In genomic region chr1:115183158-115183557, GRCh38 we compare ENCODE assay signal across 13 cellular contexts.
A peak's percentile ranks its signal among the peaks of the same experiment; 100 is the strongest.
DNase-seq lines count a peak whose midpoint lies in the region; ATAC-seq, FAIRE-seq and TF ChIP-seq lines count a peak whose summit lies in the region.
"Had no signal": no experiment of that assay in that cellular context is flagged by ENCODE, and none has a peak within 500 bp of the region (broad histone marks: within the 10 kb centered on the region; RNA-seq: fewer than 3 reads in every experiment).

No MANE protein-coding gene starts in this region.

- H3K27ac ChIP-seq in subcutaneous abdominal adipose tissue (ENCODE audit: low read depth, low read length), result peak overlapping the region; percentile 13
- H3K27ac ChIP-seq: Peyer's patch had no signal

- no peak for TF ChIP-seq CTCF in activated CD8-positive, alpha-beta T cell treated with anti-CD3 and anti-CD28 coated beads for 36 hours (IDR thresholded peaks at IDR 0.05)
- peak; percentile 63 for TF ChIP-seq CTCF in Loucy (conservative IDR thresholded peaks at IDR 0.05; ENCODE audit: low read length)

- H3K36me3 Mint-ChIP-seq in activated CD8-positive, alpha-beta T cell treated with anti-CD3 and anti-CD28 coated beads for 36 hours (ENCODE audit: low read depth), result no peaks in the 10 kb centered on the region
- no peaks in the 10 kb centered on the region for H3K36me3 Mint-ChIP-seq in activated CD8-positive, alpha-beta T cell treated with anti-CD3 and anti-CD28 coated beads, Interleukin-2, amount 10 ng/mL, durations not matched to agents 7 days and 5 days (ENCODE audit: low read depth)
- H3K36me3 Mint-ChIP-seq: T-cell had no signal

- H3K9me3 ChIP-seq in Loucy (ENCODE audit: insufficient read depth, low read depth, low read length) (no peaks in the 10 kb centered on the region), subcutaneous abdominal adipose tissue (ENCODE audit: control insufficient read depth in 5 of 5, low read length in 5 of 5) (no peaks in the 10 kb centered on the region)
- H3K9me3 ChIP-seq: MG63, ovary, Peyer's patch had no signal

- H3K36me3 ChIP-seq in Loucy (ENCODE audit: insufficient read depth, low read length) (no peaks in the 10 kb centered on the region), subcutaneous abdominal adipose tissue (ENCODE audit: control insufficient read depth in 5 of 5, insufficient read depth in 5 of 5, low read length in 5 of 5) (no peaks in the 10 kb centered on the region)
- H3K36me3 ChIP-seq: MG63, ovary, Peyer's patch had no signal

- no peaks in the 10 kb centered on the region for H3K9me3 Mint-ChIP-seq in activated CD8-positive, alpha-beta T cell treated with anti-CD3 and anti-CD28 coated beads for 36 hours
- no peaks in the 10 kb centered on the region for H3K9me3 Mint-ChIP-seq in activated CD8-positive, alpha-beta T cell treated with anti-CD3 and anti-CD28 coated beads, Interleukin-2, amount 10 ng/mL, durations not matched to agents 7 days and 5 days (ENCODE audit: insufficient read depth)
- H3K9me3 Mint-ChIP-seq: T-cell had no signal

- H3K79me2 ChIP-seq in Loucy (ENCODE audit: insufficient read depth, low read length), result no peaks in the 10 kb centered on the region

- H3K4me2 ChIP-seq in Loucy (ENCODE audit: low read depth, low read length, poor library complexity, severe bottlenecking), result no peak overlapping the region

- H3K4me1 ChIP-seq in Loucy (ENCODE audit: insufficient read depth, low read length, poor library complexity, severe bottlenecking) (no peaks in the 10 kb centered on the region), subcutaneous abdominal adipose tissue (ENCODE audit: control insufficient read depth in 5 of 5, insufficient read depth in 5 of 5, low read length in 5 of 5) (peaks cover 0 to 14% (median 6%) of the 10 kb centered on the region in 5 donors)
- H3K4me1 ChIP-seq: Peyer's patch had no signal

- intact Hi-C loops in activated CD8-positive, alpha-beta T cell treated with anti-CD3 and anti-CD28 coated beads for 36 hours (cut with micrococcal nuclease), result no loop called here

- peak; percentile 21 for DNase-seq in activated CD8-positive, alpha-beta T cell treated with anti-CD3 and anti-CD28 coated beads for 36 hours
- DNase-seq in activated CD8-positive, alpha-beta T cell treated with anti-CD3 and anti-CD28 coated beads, Interleukin-2, amount 10 ng/mL, durations not matched to agents 7 days and 5 days, result no peak
- DNase-seq in erythroblast (lab: John Stamatoyannopoulos, UW), result peak; percentile 22 to 64
- DNase-seq in frontal cortex (ENCODE audit: low spot score in 2 of 2), result no peak
- no peak for DNase-seq in effector CD4-positive, alpha-beta T cell
- DNase-seq: MG63; Peyer's patch; stimulated activated CD4-positive, alpha-beta T cell treated with anti-CD3 and anti-CD28 coated beads, Interleukin-12 subunit alpha, Interleukin-12 subunit beta, amount 100 ng/mL, for 4 hours; T-cell had no signal

- no peaks in the 10 kb centered on the region for H3K9me2 ChIP-seq in Loucy (replicated peaks; ENCODE audit: low read depth, low read length)

- ATAC-seq in activated CD8-positive, alpha-beta T cell treated with anti-CD3 and anti-CD28 coated beads for 36 hours, result no peak
- ATAC-seq in activated CD8-positive, alpha-beta T cell treated with anti-CD3 and anti-CD28 coated beads, Interleukin-2, amount 10 ng/mL, durations not matched to agents 7 days and 5 days, result no peak
- no peak for ATAC-seq in GM19328 (IDR thresholded peaks at IDR 0.05; ENCODE audit: unreplicated experiment)
- ATAC-seq: T-cell had no signal

- no peak overlapping the region for H3K4me3 ChIP-seq in Loucy (ENCODE audit: low read length, poor library complexity, severe bottlenecking)
- no peak overlapping the region for H3K4me3 ChIP-seq in subcutaneous abdominal adipose tissue (ENCODE audit: low read depth in 1 of 5, low read length in 5 of 5)
- H3K4me3 ChIP-seq: MG63, ovary, Peyer's patch had no signal

- no peak overlapping the region for H3K27ac Mint-ChIP-seq in activated CD8-positive, alpha-beta T cell treated with anti-CD3 and anti-CD28 coated beads for 36 hours
- no peak overlapping the region for H3K27ac Mint-ChIP-seq in activated CD8-positive, alpha-beta T cell treated with anti-CD3 and anti-CD28 coated beads, Interleukin-2, amount 10 ng/mL, durations not matched to agents 7 days and 5 days
- H3K27ac Mint-ChIP-seq: T-cell had no signal

- H3K4me1 Mint-ChIP-seq in activated CD8-positive, alpha-beta T cell treated with anti-CD3 and anti-CD28 coated beads for 36 hours (ENCODE audit: low read depth), result peaks cover 9% of the 10 kb centered on the region
- H3K4me1 Mint-ChIP-seq in activated CD8-positive, alpha-beta T cell treated with anti-CD3 and anti-CD28 coated beads, Interleukin-2, amount 10 ng/mL, durations not matched to agents 7 days and 5 days (ENCODE audit: low read depth), result peaks cover 6% of the 10 kb centered on the region
- H3K4me1 Mint-ChIP-seq: T-cell had no signal

- H3F3A ChIP-seq in Loucy (ENCODE audit: low read depth), result no peaks in the 10 kb centered on the region

- CTCF ChIA-PET in activated CD8-positive, alpha-beta T cell treated with anti-CD3 and anti-CD28 coated beads for 36 hours (lab: Charles Lee), result interaction anchor here (4.7 kb wide), 1 partner anchor 44 kb away, joined by 25 read pairs; no protein-coding TSS in a partner anchor
- CTCF ChIA-PET in activated CD8-positive, alpha-beta T cell treated with anti-CD3 and anti-CD28 coated beads, Interleukin-2, amount 10 ng/mL, durations not matched to agents 7 days and 5 days (lab: Charles Lee), result no interaction called here

- POLR2A ChIA-PET in activated CD8-positive, alpha-beta T cell treated with anti-CD3 and anti-CD28 coated beads for 36 hours (lab: Charles Lee), result no interaction called here
- POLR2A ChIA-PET in activated CD8-positive, alpha-beta T cell treated with anti-CD3 and anti-CD28 coated beads, Interleukin-2, amount 10 ng/mL, durations not matched to agents 7 days and 5 days (lab: Charles Lee), result no interaction called here

- no peak overlapping the region for H3K9ac ChIP-seq in Loucy (ENCODE audit: low read depth, low read length, poor library complexity, severe bottlenecking)
- H3K9ac ChIP-seq in subcutaneous abdominal adipose tissue (ENCODE audit: low read length in 5 of 5), result no peak overlapping the region

- no peaks in the 10 kb centered on the region for H4K20me1 ChIP-seq in Loucy (ENCODE audit: insufficient read depth, low read length, poor library complexity, severe bottlenecking)

- no peaks in the 10 kb centered on the region for H3K27me3 Mint-ChIP-seq in activated CD8-positive, alpha-beta T cell treated with anti-CD3 and anti-CD28 coated beads for 36 hours
- H3K27me3 Mint-ChIP-seq in activated CD8-positive, alpha-beta T cell treated with anti-CD3 and anti-CD28 coated beads, Interleukin-2, amount 10 ng/mL, durations not matched to agents 7 days and 5 days (ENCODE audit: low read depth), result no peaks in the 10 kb centered on the region

- no peak for FAIRE-seq in frontal cortex (lab: Jason Lieb, UNC)

- H2AFZ ChIP-seq in Loucy (ENCODE audit: low read length), result no peak overlapping the region

- H3K27me3 ChIP-seq in Loucy (ENCODE audit: insufficient read depth, low read length, poor library complexity, severe bottlenecking) (no peaks in the 10 kb centered on the region), subcutaneous abdominal adipose tissue (ENCODE audit: control insufficient read depth in 5 of 5, insufficient read depth in 4 of 5, low read length in 5 of 5) (peaks cover 0 to 3% (median 0%) of the 10 kb centered on the region in 5 donors)
- H3K27me3 ChIP-seq: MG63, ovary, Peyer's patch had no signal

- no peak for TF ChIP-seq POLR2A in erythroblast (IDR thresholded peaks at IDR 0.05; ENCODE audit: low read length)

- no peak overlapping the region for H3K4me3 Mint-ChIP-seq in activated CD8-positive, alpha-beta T cell treated with anti-CD3 and anti-CD28 coated beads for 36 hours
- no peak overlapping the region for H3K4me3 Mint-ChIP-seq in activated CD8-positive, alpha-beta T cell treated with anti-CD3 and anti-CD28 coated beads, Interleukin-2, amount 10 ng/mL, durations not matched to agents 7 days and 5 days
- H3K4me3 Mint-ChIP-seq: T-cell had no signal

Comparison
In these comparisons a context has a peak if more than half of its experiments do, and no peak if none do; other contexts are left out.
1. DNase-seq: peak in activated CD8-positive, alpha-beta T cell treated with anti-CD3 and anti-CD28 coated beads for 36 hours (single experiment) and erythroblast (2 of 2); none in activated CD8-positive, alpha-beta T cell treated with anti-CD3 and anti-CD28 coated beads, Interleukin-2, amount 10 ng/mL, durations not matched to agents 7 days and 5 days (single experiment), frontal cortex (0 of 2) and effector CD4-positive, alpha-beta T cell (single experiment).